Comparison of ENCODE assay signal across 1 cellular context in the genomic region with DNA sequence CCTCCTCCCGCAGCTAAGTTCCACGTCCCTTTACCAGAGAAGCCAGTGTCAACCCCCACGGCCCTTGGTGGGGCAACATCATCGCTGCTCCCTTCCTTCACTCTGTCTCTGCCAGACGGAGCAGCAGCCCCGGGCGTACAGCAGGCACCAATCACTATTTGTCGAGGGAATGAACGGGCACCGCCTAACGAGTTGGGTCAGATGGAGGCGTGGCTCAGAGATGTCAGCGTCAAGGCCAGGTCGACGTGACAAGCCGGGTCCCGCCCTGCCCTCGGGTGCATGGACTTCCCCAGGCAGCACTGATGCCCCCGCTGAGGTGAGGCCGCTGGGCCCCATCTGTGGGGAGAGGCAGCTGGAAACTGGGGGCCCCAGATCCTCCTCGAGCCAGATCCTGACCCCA.
TF ChIP-seq lines count a peak whose summit lies in the region.

No MANE protein-coding gene starts in this region.

TF ChIP-seq in GM23338, 12 proteins besides CTCF, POLR2A, EP300 and RAD21 (continued from another document):
- TF ChIP-seq, protein P1, sequence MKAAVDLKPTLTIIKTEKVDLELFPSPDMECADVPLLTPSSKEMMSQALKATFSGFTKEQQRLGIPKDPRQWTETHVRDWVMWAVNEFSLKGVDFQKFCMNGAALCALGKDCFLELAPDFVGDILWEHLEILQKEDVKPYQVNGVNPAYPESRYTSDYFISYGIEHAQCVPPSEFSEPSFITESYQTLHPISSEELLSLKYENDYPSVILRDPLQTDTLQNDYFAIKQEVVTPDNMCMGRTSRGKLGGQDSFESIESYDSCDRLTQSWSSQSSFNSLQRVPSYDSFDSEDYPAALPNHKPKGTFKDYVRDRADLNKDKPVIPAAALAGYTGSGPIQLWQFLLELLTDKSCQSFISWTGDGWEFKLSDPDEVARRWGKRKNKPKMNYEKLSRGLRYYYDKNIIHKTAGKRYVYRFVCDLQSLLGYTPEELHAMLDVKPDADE (IDR thresholded peaks at IDR 0.05), result no peak
TF ChIP-seq in GM23338: peak in this region for 0.
